In the genomic region with DNA sequence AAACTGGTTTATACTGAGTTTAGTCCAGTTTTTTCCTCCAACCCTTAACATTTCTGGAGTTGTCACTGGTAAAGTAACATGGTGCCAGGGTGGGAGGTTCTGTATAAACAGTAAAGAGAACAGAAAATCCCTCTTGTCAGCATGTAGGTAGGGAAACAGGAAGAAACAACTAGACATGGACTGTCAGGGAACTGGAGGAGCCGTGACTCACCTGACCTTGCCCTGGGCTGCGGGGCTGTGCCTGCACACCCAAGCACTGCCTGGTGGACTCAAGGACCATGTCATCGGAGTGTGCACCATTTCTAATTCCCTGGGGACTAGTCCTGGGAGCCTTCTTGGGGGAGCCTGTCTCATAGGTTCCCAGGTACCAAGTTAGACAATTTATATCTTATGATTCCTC, we compare ENCODE assay signal across 1 cellular context.
TF ChIP-seq lines count a peak whose summit lies in the region.

No MANE protein-coding gene starts in this region.

TF ChIP-seq in H1, 55 proteins besides CTCF, POLR2A, EP300 and RAD21 (continued from another document):
- TF ChIP-seq BCL11A (IDR thresholded peaks at IDR 0.05; ENCODE audit: low read depth in 2 of 2, low read length in 2 of 2): no peak
TF ChIP-seq in H1: peak in this region for 0.
